8 cellular contexts compared by ENCODE assay signal in the genomic region with DNA sequence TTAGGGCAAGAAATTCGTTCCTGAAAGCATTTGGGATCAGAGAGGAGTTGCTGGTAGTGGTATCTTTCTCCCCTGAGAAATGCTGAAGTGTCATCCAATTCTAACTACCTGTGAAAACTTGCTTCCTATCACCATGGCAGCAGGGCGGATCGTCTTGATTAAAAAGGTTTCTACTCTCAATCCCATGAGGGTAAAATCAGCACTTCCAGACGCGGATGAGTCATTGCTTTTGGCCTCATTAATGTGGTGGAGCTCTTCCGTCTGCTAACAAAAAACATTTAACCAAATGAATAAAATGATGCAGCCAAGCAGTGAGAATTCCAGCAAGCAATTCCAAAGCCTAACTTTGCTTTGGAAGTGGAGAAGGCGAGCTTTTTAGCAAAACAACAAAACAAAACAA.
A peak's percentile ranks its signal among the peaks of the same experiment; 100 is the strongest.
DNase-seq lines count a peak whose midpoint lies in the region; ATAC-seq, FAIRE-seq and TF ChIP-seq lines count a peak whose summit lies in the region.

No MANE protein-coding gene starts in this region.

- BruUV-seq in endothelial cell of umbilical vein (replicated peaks; lab: Mats Ljungman, UMichigan), result TSS peak; percentile 77

- POLR2A ChIA-PET in endothelial cell of umbilical vein (lab: Charles Lee), result no interaction called here

- no peaks in the 10 kb centered on the region for H3K9me3 ChIP-seq in endothelial cell of umbilical vein (replicated peaks; ENCODE audit: control insufficient read depth, insufficient read depth, low read length)

- peaks cover 22% of the 10 kb centered on the region for H3K4me1 ChIP-seq in endothelial cell of umbilical vein (ENCODE audit: control insufficient read depth, extremely low read depth, insufficient read depth, low read length)

- ATAC-seq in omental fat pad (ENCODE audit: low FRiP score) (peak; percentile 87), HG02610 (IDR thresholded peaks at IDR 0.05; ENCODE audit: unreplicated experiment) (no peak), GM21515 (IDR thresholded peaks at IDR 0.05; ENCODE audit: unreplicated experiment) (no peak)

- no peaks in the 10 kb centered on the region for H3K27me3 ChIP-seq in endothelial cell of umbilical vein (ENCODE audit: control insufficient read depth in 2 of 2, insufficient read depth in 2 of 2, low read length in 2 of 2)

- dilution Hi-C loops in endothelial cell of umbilical vein (cut with MboI; ENCODE audit: extremely low pct_ligation_motif_present, low sequenced_read_pairs), result no loop called here

- H3K27ac ChIP-seq in endothelial cell of umbilical vein (ENCODE audit: insufficient read depth, low read depth, low read length), result peak overlapping the region; percentile 78

- no peak overlapping the region for H3K4me3 ChIP-seq in NB4 (ENCODE audit: low read depth, low read length)
- peak overlapping the region in 1 of 3 experiments; percentile 44 for H3K4me3 ChIP-seq in endothelial cell of umbilical vein (replicated peaks in 1 of 3; ENCODE audit: insufficient read depth in 1 of 3, low read depth in 1 of 3, low read length in 3 of 3)

- FAIRE-seq in endothelial cell of umbilical vein (lab: Jason Lieb, UNC), result peak; percentile 44

- peak overlapping the region; percentile 92 for H3K4me2 ChIP-seq in endothelial cell of umbilical vein (ENCODE audit: insufficient read depth, low read length)

- H3K9me1 ChIP-seq in endothelial cell of umbilical vein (replicated peaks; ENCODE audit: control insufficient read depth, extremely low read depth, insufficient read depth, low read length), result no peaks in the 10 kb centered on the region

- no peaks in the 10 kb centered on the region for H3K36me3 ChIP-seq in endothelial cell of umbilical vein (ENCODE audit: control insufficient read depth in 2 of 2, extremely low read depth in 1 of 2, insufficient read depth in 2 of 2, low read length in 2 of 2)

- no peaks in the 10 kb centered on the region for H3K79me2 ChIP-seq in endothelial cell of umbilical vein (ENCODE audit: control insufficient read depth, insufficient read depth, low read length)

- peak overlapping the region; percentile 28 for H3K9ac ChIP-seq in endothelial cell of umbilical vein (replicated peaks; ENCODE audit: extremely low read depth, insufficient read depth, low read length)

- TF ChIP-seq POLR2A in NB4 (IDR thresholded peaks at IDR 0.05; ENCODE audit: extremely low read depth, insufficient read length) (no peak), endothelial cell of umbilical vein (IDR thresholded peaks at IDR 0.05; ENCODE audit: low read depth, low read length) (no peak)

- intact Hi-C loops in endothelial cell of umbilical vein (cut with micrococcal nuclease), result loop anchor here (1.0 kb wide), 4 partner anchors 8 to 326 kb away; no protein-coding TSS in a partner anchor

- TF ChIP-seq CTCF in NB4 (IDR thresholded peaks at IDR 0.05; ENCODE audit: low read depth, low read length) (no peak), endothelial cell of umbilical vein (IDR thresholded peaks at IDR 0.05; ENCODE audit: extremely low read depth in 1 of 2, insufficient read depth in 1 of 2, low read depth in 1 of 2, low read length in 2 of 2) (no peak), omental fat pad (IDR thresholded peaks at IDR 0.05) (no peak), GM20000 (IDR thresholded peaks at IDR 0.05; ENCODE audit: extremely low read depth, missing control alignments) (no peak)

- CTCF ChIA-PET in endothelial cell of umbilical vein (lab: Charles Lee), result interaction anchor here (1.0 kb wide), 1 partner anchor 41 kb away, joined by 5 read pairs; no protein-coding TSS in a partner anchor

- peak overlapping the region; percentile 75 for H2AFZ ChIP-seq in endothelial cell of umbilical vein (ENCODE audit: low read depth, low read length)

- H4K20me1 ChIP-seq in endothelial cell of umbilical vein (replicated peaks; ENCODE audit: control insufficient read depth, extremely low read depth, insufficient read depth, low read length), result no peaks in the 10 kb centered on the region

- DNase-seq in DMS153 (lab: John Stamatoyannopoulos, UW) (peak; percentile 64), NB4 (ENCODE audit: low read depth) (peak; percentile 66), endothelial cell of umbilical vein (ENCODE audit: low read depth, low spot score) (peak; percentile 94), omental fat pad (ENCODE audit: low spot score) (peak; percentile 44), GM20000 (ENCODE audit: low spot score) (no peak), epidermal melanocyte (ENCODE audit: insufficient read length, low spot score) (no peak)

TF ChIP-seq in endothelial cell of umbilical vein, 7 proteins besides CTCF, POLR2A, EP300 and RAD21:
- no peak for TF ChIP-seq POLR2AphosphoS5 (IDR thresholded peaks at IDR 0.05; ENCODE audit: insufficient read depth, low read depth, low read length)
- TF ChIP-seq JUN (IDR thresholded peaks at IDR 0.05; ENCODE audit: borderline replicate concordance, insufficient read depth, insufficient read length, low read depth), result peak; percentile 88
- TF ChIP-seq MAX (IDR thresholded peaks at IDR 0.05; ENCODE audit: insufficient read depth, insufficient read length), result no peak
- peak; percentile 81 for TF ChIP-seq FOS (IDR thresholded peaks at IDR 0.05; ENCODE audit: borderline replicate concordance, insufficient read depth, low read length)
- TF ChIP-seq GATA2 (IDR thresholded peaks at IDR 0.05; ENCODE audit: insufficient read depth, insufficient read length, low read depth, low read length), result peak; percentile 51
- TF ChIP-seq EZH2 (IDR thresholded peaks at IDR 0.05; ENCODE audit: borderline replicate concordance, low read depth, low read length, severe bottlenecking), result no peak
TF ChIP-seq in endothelial cell of umbilical vein: peak in this region for 3.

Comparison
In these comparisons a context has a peak if more than half of its experiments do, and no peak if none do; other contexts are left out.
1. DNase-seq: peak in DMS153 (single experiment), NB4 (single experiment), endothelial cell of umbilical vein (single experiment) and omental fat pad (single experiment); none in GM20000 (single experiment) and epidermal melanocyte (single experiment).